Comparison of ENCODE assay signal across 25 cellular contexts in the genomic region with DNA sequence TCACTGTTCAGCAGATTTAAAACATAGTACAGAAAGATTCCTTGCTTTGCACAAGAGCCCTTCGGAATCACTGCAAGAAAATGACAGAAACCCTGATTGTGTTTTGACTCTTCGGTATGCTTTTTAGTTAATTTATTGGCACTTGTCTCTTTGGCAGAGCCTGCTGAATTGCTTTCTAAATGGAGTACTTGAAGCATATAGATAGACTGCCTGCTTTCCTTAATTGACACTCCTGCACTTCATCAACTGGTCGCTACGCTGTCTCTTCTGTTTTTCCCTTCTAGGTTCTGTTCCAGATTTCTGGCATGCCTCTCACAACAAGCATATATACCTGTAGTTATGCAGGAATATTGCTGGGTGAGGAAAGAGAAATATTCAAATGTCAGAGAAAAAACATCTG. TPM values are rescaled to one million over a fixed set of nuclear protein-coding genes. Genes with fewer than 3 reads are reported as not detected.
"Had no signal": no experiment of that assay in that cellular context is flagged by ENCODE, and none has a peak within 500 bp of the region (broad histone marks: within the 10 kb centered on the region; RNA-seq: fewer than 3 reads in every experiment).

No MANE protein-coding gene starts in this region.

- H3K27me3 Mint-ChIP-seq: activated CD4-positive, alpha-beta T cell treated with anti-CD3 and anti-CD28 coated beads, Interleukin-2, amount 10 ng/mL, durations not matched to agents 7 days and 5 days had no signal

- H3K4me3 ChIP-seq: gastrocnemius medialis, pancreas, spleen, thoracic aorta, upper lobe of right lung had no signal

- H3K36me3 ChIP-seq: gastrocnemius medialis, neutrophil, pancreas, spleen, thoracic aorta, upper lobe of right lung had no signal

- H3K9me3 ChIP-seq: gastrocnemius medialis, neutrophil, pancreas, spleen, thoracic aorta, upper lobe of right lung had no signal

- H3K36me3 Mint-ChIP-seq: activated naive CD4-positive, alpha-beta T cell treated with anti-CD3 and anti-CD28 coated beads, Interleukin-2, amount 10 ng/mL, durations not matched to agents 7 days and 5 days; naive thymus-derived CD4-positive, alpha-beta T cell; stimulated activated memory B cell treated with anti-CD40 and anti-IgM and Interleukin-4, amounts not matched to agents 10 μg/mL and 1 μg/mL and 100 μg/mL, for 72 hours had no signal

- H3K4me1 ChIP-seq: pancreas, spleen, upper lobe of right lung had no signal

- H3K27ac ChIP-seq: neutrophil, pancreas, spleen, thoracic aorta, upper lobe of right lung had no signal

- H3K4me3 Mint-ChIP-seq: activated CD4-positive, alpha-beta T cell treated with anti-CD3 and anti-CD28 coated beads, Interleukin-2, amount 10 ng/mL, durations not matched to agents 7 days and 5 days; activated CD8-positive, alpha-beta T cell treated with anti-CD3 and anti-CD28 coated beads, Interleukin-2, amount 10 ng/mL, durations not matched to agents 7 days and 5 days; activated naive CD4-positive, alpha-beta T cell treated with anti-CD3 and anti-CD28 coated beads, Interleukin-2, amount 10 ng/mL, durations not matched to agents 7 days and 5 days; activated naive CD8-positive, alpha-beta T cell treated with anti-CD3 and anti-CD28 coated beads, Interleukin-2, amount 50 U/mL, for 24 hours; activated T-cell treated with anti-CD3 and anti-CD28 coated beads, Interleukin-2, amount 50 U/mL, for 4 hours; naive thymus-derived CD4-positive, alpha-beta T cell; stimulated activated memory B cell treated with anti-CD40 and anti-IgM and Interleukin-4, amounts not matched to agents 10 μg/mL and 1 μg/mL and 100 μg/mL, for 72 hours had no signal

- H3K4me1 Mint-ChIP-seq: activated CD4-positive, alpha-beta T cell treated with anti-CD3 and anti-CD28 coated beads, Interleukin-2, amount 10 ng/mL, durations not matched to agents 7 days and 5 days; activated naive CD4-positive, alpha-beta T cell treated with anti-CD3 and anti-CD28 coated beads, Interleukin-2, amount 10 ng/mL, durations not matched to agents 7 days and 5 days; activated naive CD8-positive, alpha-beta T cell treated with anti-CD3 and anti-CD28 coated beads, Interleukin-2, amount 50 U/mL, for 24 hours; naive thymus-derived CD4-positive, alpha-beta T cell; stimulated activated memory B cell treated with anti-CD40 and anti-IgM and Interleukin-4, amounts not matched to agents 10 μg/mL and 1 μg/mL and 100 μg/mL, for 72 hours had no signal

- H3K27ac Mint-ChIP-seq: activated CD4-positive, alpha-beta T cell treated with anti-CD3 and anti-CD28 coated beads, Interleukin-2, amount 10 ng/mL, durations not matched to agents 7 days and 5 days; activated CD8-positive, alpha-beta T cell treated with anti-CD3 and anti-CD28 coated beads, Interleukin-2, amount 10 ng/mL, durations not matched to agents 7 days and 5 days; activated naive CD4-positive, alpha-beta T cell treated with anti-CD3 and anti-CD28 coated beads, Interleukin-2, amount 10 ng/mL, durations not matched to agents 7 days and 5 days; activated naive CD8-positive, alpha-beta T cell treated with anti-CD3 and anti-CD28 coated beads, Interleukin-2, amount 50 U/mL, for 24 hours; naive thymus-derived CD4-positive, alpha-beta T cell; stimulated activated memory B cell treated with anti-CD40 and anti-IgM and Interleukin-4, amounts not matched to agents 10 μg/mL and 1 μg/mL and 100 μg/mL, for 72 hours had no signal

- H3K9me3 Mint-ChIP-seq: activated CD4-positive, alpha-beta T cell treated with anti-CD3 and anti-CD28 coated beads, Interleukin-2, amount 10 ng/mL, durations not matched to agents 7 days and 5 days; activated naive CD4-positive, alpha-beta T cell treated with anti-CD3 and anti-CD28 coated beads, Interleukin-2, amount 10 ng/mL, durations not matched to agents 7 days and 5 days; activated naive CD8-positive, alpha-beta T cell treated with anti-CD3 and anti-CD28 coated beads, Interleukin-2, amount 50 U/mL, for 24 hours; activated T-cell treated with anti-CD3 and anti-CD28 coated beads, Interleukin-2, amount 50 U/mL, for 4 hours; naive thymus-derived CD4-positive, alpha-beta T cell; stimulated activated memory B cell treated with anti-CD40 and anti-IgM and Interleukin-4, amounts not matched to agents 10 μg/mL and 1 μg/mL and 100 μg/mL, for 72 hours had no signal

- ATAC-seq: activated CD8-positive, alpha-beta T cell treated with anti-CD3 and anti-CD28 coated beads, Interleukin-2, amount 10 ng/mL, durations not matched to agents 7 days and 5 days; activated naive CD8-positive, alpha-beta T cell treated with anti-CD3 and anti-CD28 coated beads, Interleukin-2, amount 50 U/mL, for 24 hours; activated T-cell treated with anti-CD3 and anti-CD28 coated beads, Interleukin-2, amount 50 U/mL, for 4 hours; esophagus mucosa; gastrocnemius medialis; naive thymus-derived CD4-positive, alpha-beta T cell; pancreas; sciatic nerve; stimulated activated memory B cell treated with anti-CD40 and anti-IgM and Interleukin-4, amounts not matched to agents 10 μg/mL and 1 μg/mL and 100 μg/mL, for 72 hours; upper lobe of right lung had no signal

- H3K27me3 ChIP-seq: gastrocnemius medialis, pancreas had no signal

- DNase-seq: activated CD4-positive, alpha-beta T cell treated with anti-CD3 and anti-CD28 coated beads, Interleukin-2, amount 10 ng/mL, durations not matched to agents 7 days and 5 days; activated CD8-positive, alpha-beta memory T cell treated with anti-CD3 and anti-CD28 coated beads, Interleukin-2, amount 50 U/mL, for 4 hours; activated CD8-positive, alpha-beta T cell treated with anti-CD3 and anti-CD28 coated beads, Interleukin-2, amount 10 ng/mL, durations not matched to agents 7 days and 5 days; activated naive CD4-positive, alpha-beta T cell treated with anti-CD3 and anti-CD28 coated beads, Interleukin-2, amount 10 ng/mL, durations not matched to agents 7 days and 5 days; activated naive CD8-positive, alpha-beta T cell treated with anti-CD3 and anti-CD28 coated beads, Interleukin-2, amount 50 U/mL, for 24 hours; activated T-cell treated with anti-CD3 and anti-CD28 coated beads, Interleukin-2, amount 50 U/mL, for 4 hours; anterior cingulate cortex; cerebellar nuclear complex; effector CD4-positive, alpha-beta T cell; gastrocnemius medialis; head of caudate nucleus; kidney glomerular epithelial cell; mesenchymal stem cell; naive thymus-derived CD4-positive, alpha-beta T cell; pancreas; spleen; stimulated activated CD4-positive, alpha-beta T cell treated with anti-CD3 and anti-CD28 coated beads, Interleukin-4, amount 100 ng/mL, for 4 hours; T-helper 1 cell; T1000; upper lobe of right lung had no signal

RNA-seq across cellular contexts. Expression of gene RBM24, which starts 22.4 kb away (rescaled TPM):
- total RNA-seq: activated CD4-positive, alpha-beta T cell treated with anti-CD3 and anti-CD28 coated beads, Interleukin-2, amount 10 ng/mL, durations not matched to agents 7 days and 5 days; activated CD8-positive, alpha-beta T cell treated with anti-CD3 and anti-CD28 coated beads, Interleukin-2, amount 10 ng/mL, durations not matched to agents 7 days and 5 days; activated T-cell treated with anti-CD3 and anti-CD28 coated beads, Interleukin-2, amount 50 U/mL, for 4 hours; naive thymus-derived CD4-positive, alpha-beta T cell had no signal
